ENCODE assay signal across 9 cellular contexts in the genomic region with DNA sequence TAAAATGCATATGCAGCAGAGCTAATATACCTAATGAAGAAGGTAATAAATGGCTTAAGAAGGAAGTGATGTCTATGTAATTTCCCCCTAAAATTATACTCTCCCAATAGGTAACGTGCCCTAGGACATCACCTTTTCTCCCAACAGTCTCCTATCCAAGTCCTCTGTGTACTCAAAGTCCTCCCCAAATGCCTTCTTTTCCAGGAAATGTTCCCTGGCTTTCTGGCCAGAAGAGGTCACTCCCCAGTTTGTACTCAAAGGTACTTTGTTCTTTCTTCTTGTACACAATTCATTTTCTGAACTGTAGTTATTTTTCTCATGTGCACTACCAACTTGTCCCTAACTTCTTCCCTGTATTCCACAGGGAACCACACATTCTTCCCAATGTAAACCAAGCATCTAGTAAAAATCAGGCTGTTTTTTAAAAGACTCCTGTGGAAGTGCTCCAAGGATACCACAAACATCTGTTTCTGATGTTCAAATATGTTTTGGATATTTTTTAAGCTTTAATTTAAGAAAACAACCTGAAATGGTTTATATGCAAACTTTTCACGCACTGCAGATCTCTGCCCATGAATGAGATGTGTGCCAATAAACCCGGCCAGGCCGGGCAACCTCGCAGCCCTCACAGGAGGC.
DNase-seq lines count a peak whose midpoint lies in the region; ATAC-seq, FAIRE-seq and TF ChIP-seq lines count a peak whose summit lies in the region.
"Had no signal": no experiment of that assay in that cellular context is flagged by ENCODE, and none has a peak within 500 bp of the region (broad histone marks: within the 10 kb centered on the region; RNA-seq: fewer than 3 reads in every experiment).

No MANE protein-coding gene starts in this region.

- H3K4me1 Mint-ChIP-seq in activated CD4-positive, alpha-beta T cell treated with anti-CD3 and anti-CD28 coated beads, Interleukin-2, amount 10 ng/mL, durations not matched to agents 24 days and 14 days, result peaks cover 59% of the 10 kb centered on the region
- H3K4me1 Mint-ChIP-seq in astrocyte (ENCODE audit: low read depth, unreplicated experiment), result peaks cover 52% of the 10 kb centered on the region

- 18% methylated on average over 5 of the region's 5 CpGs for WGBS in right lobe of liver (ENCODE audit: insufficient coverage, low coverage, low lambda C conversion rate, missing lambda C conversion rate)

- peak overlapping the region; percentile 91 for H3K27ac Mint-ChIP-seq in activated CD4-positive, alpha-beta T cell treated with anti-CD3 and anti-CD28 coated beads, Interleukin-2, amount 10 ng/mL, durations not matched to agents 24 days and 14 days
- H3K27ac Mint-ChIP-seq in astrocyte (ENCODE audit: unreplicated experiment), result peak overlapping the region; percentile 3

- no peaks in the 10 kb centered on the region for H3K9me3 ChIP-seq in astrocyte (ENCODE audit: insufficient read depth, low read depth, low read length)
- H3K9me3 ChIP-seq in right lobe of liver, result no peaks in the 10 kb centered on the region
- no peaks in the 10 kb centered on the region for H3K9me3 ChIP-seq in thoracic aorta
- H3K9me3 ChIP-seq: BE2C had no signal

- intact Hi-C loops in activated CD4-positive, alpha-beta T cell treated with anti-CD3 and anti-CD28 coated beads, Interleukin-2, amount 10 ng/mL, durations not matched to agents 24 days and 14 days (cut with micrococcal nuclease), result loop anchor here (5.0 kb wide), 1 partner anchor 36 kb away; no protein-coding TSS in a partner anchor
- intact Hi-C loops in right lobe of liver (cut with DNase I), result loop anchor here in 1 of 2 donors (10.0 kb wide), 1 partner anchor 52 kb away; no protein-coding TSS in a partner anchor

- no peak overlapping the region for H2AFZ ChIP-seq in astrocyte (ENCODE audit: low read depth, low read length)

- TF ChIP-seq CTCF in astrocyte (IDR thresholded peaks at IDR 0.05; ENCODE audit: insufficient read depth, low read depth, low read length) (no peak), right lobe of liver (IDR thresholded peaks at IDR 0.05) (no peak), thoracic aorta (IDR thresholded peaks at IDR 0.05) (no peak)

- H3K27me3 ChIP-seq in astrocyte (ENCODE audit: insufficient read depth, low read length) (no peaks in the 10 kb centered on the region), right lobe of liver (no peaks in the 10 kb centered on the region), thoracic aorta (replicated peaks; ENCODE audit: insufficient read depth) (no peaks in the 10 kb centered on the region)
- H3K27me3 ChIP-seq: BE2C had no signal

- no peak for FAIRE-seq in astrocyte (lab: Jason Lieb, UNC)

- no peak overlapping the region for H3K9ac ChIP-seq in astrocyte (ENCODE audit: low read length)

- H3K4me3 ChIP-seq in astrocyte (ENCODE audit: insufficient read depth, low read depth, low read length) (no peak overlapping the region), right lobe of liver (no peak overlapping the region), thoracic aorta (peak overlapping the region; percentile 5)

- H3K9me3 Mint-ChIP-seq in activated CD4-positive, alpha-beta T cell treated with anti-CD3 and anti-CD28 coated beads, Interleukin-2, amount 10 ng/mL, durations not matched to agents 24 days and 14 days, result no peaks in the 10 kb centered on the region
- H3K9me3 Mint-ChIP-seq in astrocyte (ENCODE audit: unreplicated experiment), result no peaks in the 10 kb centered on the region

- ATAC-seq in right lobe of liver (peak; percentile 49 to 62 (median 58)), thoracic aorta (ENCODE audit: insufficient number of reproducible peaks, low FRiP score, low read depth) (no peak), GM19351 (IDR thresholded peaks at IDR 0.05; ENCODE audit: unreplicated experiment) (no peak)

- peak overlapping the region; percentile 56 for H3K4me2 ChIP-seq in astrocyte (ENCODE audit: low read length)

- no peak overlapping the region for H3K27ac ChIP-seq in astrocyte (ENCODE audit: low read depth, low read length)
- peak overlapping the region; percentile 40 to 90 (median 83) for H3K27ac ChIP-seq in right lobe of liver
- peak overlapping the region; percentile 22 to 38 for H3K27ac ChIP-seq in thoracic aorta

- H4K20me1 ChIP-seq in astrocyte (ENCODE audit: insufficient read depth, low read length), result peaks cover 16% of the 10 kb centered on the region

- H3K27me3 Mint-ChIP-seq in activated CD4-positive, alpha-beta T cell treated with anti-CD3 and anti-CD28 coated beads, Interleukin-2, amount 10 ng/mL, durations not matched to agents 24 days and 14 days, result no peaks in the 10 kb centered on the region
- H3K27me3 Mint-ChIP-seq in astrocyte (ENCODE audit: low read depth, unreplicated experiment), result no peaks in the 10 kb centered on the region

- H3K36me3 ChIP-seq in astrocyte (ENCODE audit: insufficient read depth, low read length) (no peaks in the 10 kb centered on the region), right lobe of liver (no peaks in the 10 kb centered on the region), thoracic aorta (peaks cover 12% of the 10 kb centered on the region)
- H3K36me3 ChIP-seq: BE2C had no signal

- TF ChIP-seq POLR2A in right lobe of liver (IDR thresholded peaks at IDR 0.05), result no peak

- peaks cover 37% of the 10 kb centered on the region for H3K4me1 ChIP-seq in astrocyte (ENCODE audit: insufficient read depth, low read length)
- H3K4me1 ChIP-seq in right lobe of liver, result peaks cover 0 to 48% (median 22%) of the 10 kb centered on the region in 4 donors
- peaks cover 77 to 91% of the 10 kb centered on the region in 2 donors for H3K4me1 ChIP-seq in thoracic aorta (ENCODE audit: control insufficient read depth in 1 of 2, low read depth in 2 of 2)

- peaks cover 15% of the 10 kb centered on the region for H3K36me3 Mint-ChIP-seq in activated CD4-positive, alpha-beta T cell treated with anti-CD3 and anti-CD28 coated beads, Interleukin-2, amount 10 ng/mL, durations not matched to agents 24 days and 14 days (ENCODE audit: low read depth)
- peaks cover 17% of the 10 kb centered on the region for H3K36me3 Mint-ChIP-seq in astrocyte (ENCODE audit: low read depth, unreplicated experiment)

- peak overlapping the region; percentile 70 for H3K4me3 Mint-ChIP-seq in activated CD4-positive, alpha-beta T cell treated with anti-CD3 and anti-CD28 coated beads, Interleukin-2, amount 10 ng/mL, durations not matched to agents 24 days and 14 days
- no peak overlapping the region for H3K4me3 Mint-ChIP-seq in astrocyte (ENCODE audit: unreplicated experiment)

- no peak for DNase-seq in activated CD4-positive, alpha-beta T cell treated with anti-CD3 and anti-CD28 coated beads, Interleukin-2, amount 10 ng/mL, durations not matched to agents 24 days and 14 days
- no peak for DNase-seq in activated CD4-positive, alpha-beta T cell treated with anti-CD3 and anti-CD28 coated beads, Interleukin-2, amount 50 U/mL, for 1 hour
- DNase-seq in astrocyte (ENCODE audit: low read depth) (no peak), right lobe of liver (no peak), thoracic aorta (ENCODE audit: low spot score) (no peak), SIG-M5 treated with dmso at 0.1 percent for 504 hours (lab: John Stamatoyannopoulos, UW; ENCODE audit: unreplicated experiment) (no peak)
- DNase-seq in activated CD4-positive, alpha-beta T cell treated with anti-CD3 and anti-CD28 coated beads, Interleukin-2, amount 50 U/mL, for 4 hours, result no peak
- DNase-seq: BE2C had no signal

- H3K79me2 ChIP-seq in astrocyte (ENCODE audit: insufficient read depth, low read length), result no peaks in the 10 kb centered on the region

Comparison
In these comparisons a context has a peak if more than half of its experiments do, and no peak if none do; other contexts are left out.
1. ATAC-seq: peak in right lobe of liver (4 of 4); none in thoracic aorta (single experiment) and GM19351 (single experiment).